In the genomic region with DNA sequence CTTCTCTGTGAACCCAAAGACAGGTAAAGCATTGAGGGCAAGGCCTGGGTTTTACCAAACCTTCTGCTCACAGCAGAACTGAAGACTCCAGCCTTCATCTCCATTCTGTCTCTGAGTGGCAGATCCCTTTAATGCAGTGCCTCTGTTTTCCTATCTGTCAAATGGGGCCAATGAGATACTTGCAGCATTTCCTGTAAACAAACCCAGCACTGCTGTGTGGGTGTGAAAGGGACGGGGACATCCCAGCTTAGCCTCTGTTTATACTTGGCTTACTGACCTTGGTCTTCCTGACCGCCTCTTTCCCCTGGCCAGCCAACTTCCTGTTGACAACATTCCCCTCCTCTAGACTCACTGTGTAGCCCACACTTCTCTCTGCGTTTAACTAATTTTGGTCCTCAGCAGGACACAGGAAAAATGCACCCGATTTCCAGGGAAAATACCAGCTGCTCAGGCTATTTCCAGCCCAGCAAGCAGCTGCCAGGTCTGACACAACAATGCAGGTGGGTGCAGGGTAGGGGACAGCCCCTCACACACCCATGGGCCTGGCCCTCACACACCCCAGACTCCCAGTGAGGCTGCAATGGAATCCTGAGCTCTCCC, we compare ENCODE assay signal across 8 cellular contexts.
DNase-seq lines count a peak whose midpoint lies in the region; ATAC-seq and TF ChIP-seq lines count a peak whose summit lies in the region.

No MANE protein-coding gene starts in this region.

- ATAC-seq in GM18861 (IDR thresholded peaks at IDR 0.05; ENCODE audit: unreplicated experiment): no peak

- no peaks in the 10 kb centered on the region for H3K27me3 ChIP-seq in BE2C

- TF ChIP-seq CTCF in BE2C (IDR thresholded peaks at IDR 0.05; ENCODE audit: low read depth, low read length): no peak

- no peak overlapping the region for H3K4me3 ChIP-seq in BE2C (ENCODE audit: low read depth, low read length)

- H3K9me3 ChIP-seq in BE2C: no peaks in the 10 kb centered on the region

- H3K36me3 ChIP-seq in BE2C: no peaks in the 10 kb centered on the region

- H3K27ac ChIP-seq in cingulate gyrus (ENCODE audit: low read depth, low read length): peak overlapping the region; percentile 19

- DNase-seq in A172 (ENCODE audit: low spot score) (peak; percentile 62), HT1080 (ENCODE audit: low read depth) (peak; percentile 65), mucosa of gallbladder (ENCODE audit: low spot score) (peak; percentile 39), activated gamma-delta T cell treated with Interleukin-2 at 50 U/mL for 16 hours (no peak), putamen (ENCODE audit: low spot score) (no peak), BE2C (no peak)

- H3K4me1 ChIP-seq in BE2C: no peaks in the 10 kb centered on the region

Comparison
In these comparisons a context has a peak if more than half of its experiments do, and no peak if none do; other contexts are left out.
1. DNase-seq: peak in A172 (single experiment), HT1080 (single experiment) and mucosa of gallbladder (single experiment); none in activated gamma-delta T cell treated with Interleukin-2 at 50 U/mL for 16 hours (single experiment), putamen (single experiment) and BE2C (single experiment).